31 cellular contexts compared by ENCODE assay signal in the genomic region with DNA sequence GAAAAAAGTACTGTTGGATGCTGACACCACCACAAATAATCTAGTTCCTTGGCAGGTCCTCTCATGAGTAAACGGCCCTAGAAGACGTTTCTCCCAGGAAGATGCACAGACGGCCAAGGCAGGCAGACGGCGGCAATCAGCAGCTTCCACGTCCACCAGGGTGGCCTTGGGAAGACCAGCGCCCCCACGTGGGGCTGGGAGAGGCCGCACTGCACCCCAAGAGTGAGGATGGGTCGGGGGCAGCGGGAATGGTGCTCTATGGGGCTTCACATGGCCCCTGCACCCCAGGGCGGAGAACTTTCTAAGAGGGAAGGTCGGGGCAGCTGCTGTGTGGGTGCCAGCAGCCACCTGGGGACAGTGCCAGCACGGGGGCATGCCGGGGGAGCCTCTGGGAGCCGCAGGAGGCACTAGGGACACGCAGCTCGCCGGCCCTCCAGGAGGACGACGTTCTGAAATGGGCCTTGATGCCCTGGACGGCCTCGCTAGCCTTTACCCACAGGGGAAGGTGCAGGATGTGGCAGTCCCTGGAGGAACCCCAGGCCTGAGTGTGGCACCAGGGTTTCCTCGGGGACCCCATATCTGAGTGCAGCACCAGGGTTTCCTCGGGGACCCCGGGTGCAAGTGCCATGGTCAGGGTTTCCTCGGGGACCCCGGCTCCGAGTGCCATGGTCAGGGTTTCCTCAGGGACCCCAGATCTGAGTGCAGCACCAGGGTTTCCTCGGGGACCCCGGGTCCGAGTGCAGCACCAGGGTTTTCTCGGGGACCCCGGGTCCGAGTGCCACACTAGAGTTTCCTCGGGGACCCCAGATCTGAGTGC.
DNase-seq lines count a peak whose midpoint lies in the region; ATAC-seq, FAIRE-seq and TF ChIP-seq lines count a peak whose summit lies in the region.
"Had no signal": no experiment of that assay in that cellular context is flagged by ENCODE, and none has a peak within 500 bp of the region (broad histone marks: within the 10 kb centered on the region; RNA-seq: fewer than 3 reads in every experiment).

No MANE protein-coding gene starts in this region.

- TF ChIP-seq CTCF in HepG2 (CRISPR knock-in tag; IDR thresholded peaks at IDR 0.05), result peak; percentile 60
- TF ChIP-seq CTCF in right lobe of liver (IDR thresholded peaks at IDR 0.05), result no peak
- no peak for TF ChIP-seq CTCF in RWPE2 (IDR thresholded peaks at IDR 0.05; ENCODE audit: poor library complexity, severe bottlenecking)
- no peak for TF ChIP-seq CTCF in nephron (IDR thresholded peaks at IDR 0.05; ENCODE audit: unreplicated experiment in 3 of 3)
- TF ChIP-seq CTCF in CD8-positive, alpha-beta T cell (IDR thresholded peaks at IDR 0.05), result no peak

- peaks cover 2 to 5% of the 10 kb centered on the region in 2 experiments; a peak in 3 of 5 replicates for H3K27me3 ChIP-seq in HepG2 (ENCODE audit: control insufficient read depth in 1 of 2, insufficient read depth in 2 of 2, low read length in 2 of 2)
- H3K27me3 ChIP-seq in right lobe of liver, result no peaks in the 10 kb centered on the region
- H3K27me3 ChIP-seq in RWPE2 (ENCODE audit: insufficient read depth, poor library complexity, severe bottlenecking), result no peaks in the 10 kb centered on the region
- no peaks in the 10 kb centered on the region for H3K27me3 ChIP-seq in CD8-positive, alpha-beta T cell (ENCODE audit: insufficient read depth, low read length)
- H3K27me3 ChIP-seq: gastrocnemius medialis, pancreas, SJSA1 had no signal

- no peak for TF ChIP-seq POLR2A in HepG2 (IDR thresholded peaks at IDR 0.05; ENCODE audit: insufficient read depth in 1 of 2, low read depth in 2 of 2, low read length in 2 of 2)
- TF ChIP-seq POLR2A in right lobe of liver (IDR thresholded peaks at IDR 0.05), result no peak

- H3K27me3 Mint-ChIP-seq in nephron (ENCODE audit: low read depth), result peaks cover 28% of the 10 kb centered on the region
- no peaks in the 10 kb centered on the region for H3K27me3 Mint-ChIP-seq in CD8-positive, alpha-beta T cell (ENCODE audit: low read depth)
- H3K27me3 Mint-ChIP-seq: activated naive CD8-positive, alpha-beta T cell had no signal

- no peaks in the 10 kb centered on the region for H3K36me3 Mint-ChIP-seq in nephron (ENCODE audit: low read depth)
- no peaks in the 10 kb centered on the region for H3K36me3 Mint-ChIP-seq in CD8-positive, alpha-beta T cell
- H3K36me3 Mint-ChIP-seq: activated naive CD8-positive, alpha-beta T cell had no signal

- H3K4me2 ChIP-seq in HepG2 (ENCODE audit: low read depth, low read length), result no peak overlapping the region

- TF ChIP-seq EP300 in HepG2 (IDR thresholded peaks at IDR 0.05; ENCODE audit: low read depth in 2 of 2, low read length in 2 of 2), result no peak
- TF ChIP-seq EP300 in HepG2 (CRISPR knock-in tag; IDR thresholded peaks at IDR 0.05; ENCODE audit: borderline replicate concordance), result no peak

- no peak overlapping the region for H3K27ac Mint-ChIP-seq in nephron
- no peak overlapping the region for H3K27ac Mint-ChIP-seq in CD8-positive, alpha-beta T cell
- H3K27ac Mint-ChIP-seq: activated naive CD8-positive, alpha-beta T cell; natural killer cell treated with Interleukin-12 subunit alpha and Interleukin-12 subunit beta and Interleukin-15 and Interleukin-18, amount 100 ng/mL, for 72 hours had no signal

- ATAC-seq in HepG2 (peak; percentile 78), right lobe of liver (no peak), RWPE2 (ENCODE audit: low read depth) (no peak)
- ATAC-seq in CD8-positive, alpha-beta T cell, result no peak
- ATAC-seq: gastrocnemius medialis; natural killer cell treated with Interleukin-12 subunit alpha and Interleukin-12 subunit beta and Interleukin-15 and Interleukin-18, amount 100 ng/mL, for 72 hours; pancreas had no signal

- H3K79me2 ChIP-seq in HepG2 (ENCODE audit: insufficient read depth, low read length), result no peaks in the 10 kb centered on the region

- no peak overlapping the region for H2AFZ ChIP-seq in HepG2 (ENCODE audit: low read length)

- H3K4me1 ChIP-seq in HepG2 (ENCODE audit: insufficient read depth, low read length), result no peaks in the 10 kb centered on the region
- no peaks in the 10 kb centered on the region for H3K4me1 ChIP-seq in right lobe of liver
- H3K4me1 ChIP-seq in RWPE2 (ENCODE audit: insufficient read depth, poor library complexity, severe bottlenecking), result no peaks in the 10 kb centered on the region
- H3K4me1 ChIP-seq in CD8-positive, alpha-beta T cell (ENCODE audit: insufficient read depth, low read length), result peaks cover 38% of the 10 kb centered on the region
- H3K4me1 ChIP-seq: breast epithelium, gastrocnemius medialis, pancreas, SJSA1 had no signal

- no peak for DNase-seq in HepG2 (ENCODE audit: low spot score)
- no peak for DNase-seq in right lobe of liver
- peak; percentile 33 for DNase-seq in RWPE2 (ENCODE audit: low spot score)
- no peak for DNase-seq in DMS79 (lab: John Stamatoyannopoulos, UW)
- DNase-seq in CD8-positive, alpha-beta T cell, result no peak
- DNase-seq in activated CD4-positive, alpha-beta T cell treated with anti-CD3 and anti-CD28 coated beads, Interleukin-2, amount 50 U/mL, for 48 hours, result no peak
- DNase-seq in DMS79 treated with DMSO at 0.1 percent for 48 hours (lab: John Stamatoyannopoulos, UW), result no peak
- DNase-seq: activated CD4-positive, alpha-beta T cell treated with anti-CD3 and anti-CD28 coated beads for 48 hours; activated CD8-positive, alpha-beta memory T cell treated with anti-CD3 and anti-CD28 coated beads for 24 hours; activated effector memory CD4-positive, alpha-beta T cell treated with Interleukin-2 at 50 U/mL for 16 hours; activated T-cell treated with anti-CD3 and anti-CD28 coated beads for 4 hours; COR-L47; gastrocnemius medialis; KG1; NCI-H1436; NCI-H2081 treated with DMSO at 0.1 percent for 48 hours; NCI-H226; NCI-H526 treated with DMSO at 0.1 percent for 48 hours; retina; stimulated activated naive CD4-positive, alpha-beta T cell treated with Interleukin-2 at 50 U/mL for 16 hours; T-helper 9 cell had no signal

- no peak overlapping the region for H3K9ac ChIP-seq in HepG2 (ENCODE audit: insufficient read depth, low read depth, low read length)

- in situ Hi-C loops in HepG2 (cut with HindIII; ENCODE audit: extremely low pct_ligation_motif_present, low pct_unique_long_range_greater_than_20kb), result loop anchor here (10.0 kb wide), 1 partner anchor 452 kb away; no protein-coding TSS in a partner anchor

- H3K4me3 ChIP-seq in HepG2 (replicated peaks in 1 of 3; ENCODE audit: insufficient read depth in 1 of 3, low read depth in 2 of 3, low read length in 3 of 3) (no peak overlapping the region), right lobe of liver (no peak overlapping the region), RWPE2 (ENCODE audit: severe bottlenecking) (no peak overlapping the region)
- H3K4me3 ChIP-seq in CD8-positive, alpha-beta T cell (ENCODE audit: low read depth, low read length), result no peak overlapping the region
- H3K4me3 ChIP-seq: breast epithelium, gastrocnemius medialis, pancreas, SJSA1, skin epidermis, suprapubic skin had no signal

- H4K20me1 ChIP-seq in HepG2 (ENCODE audit: insufficient read depth, low read length), result peaks cover 10% of the 10 kb centered on the region; the same call in 1 of the 2 replicates

- 11% methylated on average over 17 of the region's 36 CpGs for WGBS in HepG2 (ENCODE audit: low lambda C conversion rate)
- WGBS in right lobe of liver (ENCODE audit: insufficient coverage, low coverage, low lambda C conversion rate, missing lambda C conversion rate), result 40% methylated on average over 1 of the region's 36 CpGs

- POLR2A ChIA-PET in HepG2 (lab: Yijun Ruan, JAX), result no interaction called here
- POLR2A ChIA-PET in CD8-positive, alpha-beta T cell (lab: Charles Lee), result no interaction called here

- peak overlapping the region in 2 of 3 experiments; percentile 11 to 55 for H3K4me3 Mint-ChIP-seq in nephron
- H3K4me3 Mint-ChIP-seq in CD8-positive, alpha-beta T cell, result no peak overlapping the region
- H3K4me3 Mint-ChIP-seq: activated naive CD8-positive, alpha-beta T cell; natural killer cell treated with Interleukin-12 subunit alpha and Interleukin-12 subunit beta and Interleukin-15 and Interleukin-18, amount 100 ng/mL, for 72 hours had no signal

- no peak overlapping the region for H3K27ac ChIP-seq in HepG2 (ENCODE audit: extremely low read length, insufficient read depth, low read length)
- no peak overlapping the region for H3K27ac ChIP-seq in right lobe of liver
- no peak overlapping the region for H3K27ac ChIP-seq in RWPE2 (ENCODE audit: poor library complexity, severe bottlenecking)
- no peak overlapping the region for H3K27ac ChIP-seq in CD8-positive, alpha-beta T cell (ENCODE audit: low read depth, low read length)
- H3K27ac ChIP-seq: breast epithelium, gastrocnemius medialis, pancreas, SJSA1, skin epidermis, suprapubic skin, VCaP had no signal

- no peaks in the 10 kb centered on the region for H3K36me3 ChIP-seq in HepG2 (replicated peaks in 1 of 2; ENCODE audit: control insufficient read depth in 1 of 2, insufficient read depth in 2 of 2, low read length in 2 of 2)
- no peaks in the 10 kb centered on the region for H3K36me3 ChIP-seq in right lobe of liver
- no peaks in the 10 kb centered on the region for H3K36me3 ChIP-seq in RWPE2 (ENCODE audit: low read depth)
- H3K36me3 ChIP-seq in CD8-positive, alpha-beta T cell (ENCODE audit: insufficient read depth, low read length), result no peaks in the 10 kb centered on the region
- H3K36me3 ChIP-seq: breast epithelium, gastrocnemius medialis, pancreas, SJSA1, suprapubic skin had no signal

- no peak for FAIRE-seq in HepG2 (lab: Jason Lieb, UNC)
- FAIRE-seq: pancreas, RCC 7860 had no signal

- intact Hi-C loops in HepG2 (cut with micrococcal nuclease; ENCODE audit: unreplicated experiment) (no loop called here), right lobe of liver (cut with DNase I) (loop anchor here (10.0 kb wide), 1 partner anchor 442 kb away; no protein-coding TSS in a partner anchor)
- intact Hi-C loops in CD8-positive, alpha-beta T cell (cut with DNase I, micrococcal nuclease), result loop anchor here in 1 of 2 experiments (10.0 kb wide), 1 partner anchor 252 kb away; no protein-coding TSS in a partner anchor

- BruUV-seq in HepG2 (replicated peaks; lab: Mats Ljungman, UMichigan), result no TSS peak

- H3K9me3 ChIP-seq in HepG2 (ENCODE audit: low read length), result no peaks in the 10 kb centered on the region
- H3K9me3 ChIP-seq in right lobe of liver, result no peaks in the 10 kb centered on the region
- peaks cover 3% of the 10 kb centered on the region for H3K9me3 ChIP-seq in RWPE2 (ENCODE audit: severe bottlenecking)
- no peaks in the 10 kb centered on the region for H3K9me3 ChIP-seq in CD8-positive, alpha-beta T cell (ENCODE audit: low read length)
- H3K9me3 ChIP-seq: gastrocnemius medialis, pancreas, suprapubic skin had no signal

- no peak for TF ChIP-seq RAD21 in HepG2 (CRISPR knock-in tag; IDR thresholded peaks at IDR 0.05)

- H3K4me1 Mint-ChIP-seq in nephron, result peaks cover 25% of the 10 kb centered on the region
- H3K4me1 Mint-ChIP-seq in CD8-positive, alpha-beta T cell (ENCODE audit: low read depth), result peaks cover 27% of the 10 kb centered on the region

- H3K9me3 Mint-ChIP-seq in nephron, result peaks cover 11% of the 10 kb centered on the region
- H3K9me3 Mint-ChIP-seq in CD8-positive, alpha-beta T cell, result no peaks in the 10 kb centered on the region

- CTCF ChIA-PET in HepG2 (lab: Yijun Ruan, JAX; ENCODE audit: low intra/inter-chr PET ratio, low total read pairs), result no interaction called here
- CTCF ChIA-PET in CD8-positive, alpha-beta T cell (lab: Charles Lee), result no interaction called here

TF ChIP-seq in HepG2, 621 proteins besides CTCF, POLR2A, EP300 and RAD21 (continues in another document):
- 0 out of 2 replicates have a peak, but pooled peaks have one; percentile 31 for TF ChIP-seq KDM2A (CRISPR knock-in tag; IDR thresholded peaks at IDR 0.05; ENCODE audit: borderline replicate concordance, low read depth)
